In genomic region chrX:12970691-12971202, GRCh38 we compare ENCODE assay signal across 8 cellular contexts. TPM values are rescaled to one million over a fixed set of nuclear protein-coding genes. Genes with fewer than 3 reads are reported as not detected.
DNase-seq lines count a peak whose midpoint lies in the region; ATAC-seq and TF ChIP-seq lines count a peak whose summit lies in the region.

No MANE protein-coding gene starts in this region.

- peak; percentile 44 for ATAC-seq in DND-41 (ENCODE audit: insufficient read depth, low read depth)

- peak overlapping the region; percentile 98 for H3K9ac ChIP-seq in DND-41 (ENCODE audit: low read depth, low read length)

- peaks cover 26% of the 10 kb centered on the region for H3K4me1 Mint-ChIP-seq in nephron

- H3K4me2 ChIP-seq in DND-41 (ENCODE audit: insufficient read depth, low read length): peak overlapping the region; percentile 63

- in situ Hi-C loops in GM13976 (cut with MboI; ENCODE audit: low sequenced_read_pairs, unreplicated experiment): no loop called here

- peaks cover 7% of the 10 kb centered on the region for H4K20me1 ChIP-seq in DND-41 (ENCODE audit: insufficient read depth, low read length)

- peaks cover 37% of the 10 kb centered on the region for H3K4me1 ChIP-seq in DND-41 (ENCODE audit: insufficient read depth, low read length)

- peaks cover 18% of the 10 kb centered on the region for H3K9me3 Mint-ChIP-seq in nephron

- peak overlapping the region; percentile 99 for H3K27ac ChIP-seq in DND-41 (ENCODE audit: low read length)

- TF ChIP-seq CTCF in DND-41 (IDR thresholded peaks at IDR 0.05; ENCODE audit: borderline replicate concordance, extremely low read depth, low read length, poor library complexity, severe bottlenecking): peak; percentile 78
- TF ChIP-seq CTCF in nephron (IDR thresholded peaks at IDR 0.05; ENCODE audit: unreplicated experiment in 3 of 3): peak; percentile 30 to 56 (median 51)
- no peak for TF ChIP-seq CTCF in GM13976 (IDR thresholded peaks at IDR 0.05; ENCODE audit: borderline replicate concordance, control extremely low read depth, extremely low read depth, insufficient read depth, missing control alignments)

- H3K79me2 ChIP-seq in DND-41 (ENCODE audit: insufficient read depth, low read length): peaks cover 68% of the 10 kb centered on the region

- H3K36me3 ChIP-seq in DND-41 (ENCODE audit: insufficient read depth, low read length): peaks cover 8% of the 10 kb centered on the region

- H3K4me3 Mint-ChIP-seq in nephron: peak overlapping the region; percentile 6 to 51 (median 39)

- peak overlapping the region; percentile 14 for H2AFZ ChIP-seq in DND-41 (ENCODE audit: low read depth, low read length)

- peaks cover 9% of the 10 kb centered on the region for H3K36me3 Mint-ChIP-seq in nephron (ENCODE audit: low read depth)

- H3K9me3 ChIP-seq in DND-41 (ENCODE audit: insufficient read depth, low read length, severe bottlenecking): no peaks in the 10 kb centered on the region

- no peaks in the 10 kb centered on the region for H3K27me3 Mint-ChIP-seq in nephron (ENCODE audit: low read depth)

- H3K4me3 ChIP-seq in DND-41 (ENCODE audit: low read depth in 1 of 2, low read length in 2 of 2): peak overlapping the region; percentile 21 to 55

- DNase-seq in DND-41 (peak; percentile 75), LHCN-M2 (ENCODE audit: low read depth) (peak; percentile 46), fibroblast of gingiva (ENCODE audit: low read depth) (peak; percentile 45), ureter (ENCODE audit: low spot score) (no peak), NCI-H187 treated with DMSO at 0.1 percent for 48 hours (lab: John Stamatoyannopoulos, UW) (no peak), GM13976 (ENCODE audit: low spot score) (no peak)
- DNase-seq in activated CD4-positive, alpha-beta T cell treated with anti-CD3 and anti-CD28 coated beads for 48 hours: peak; percentile 51

- H3K27ac Mint-ChIP-seq in nephron: peak overlapping the region; percentile 76 to 89 (median 89)

- no peaks in the 10 kb centered on the region for H3K27me3 ChIP-seq in DND-41 (ENCODE audit: insufficient read depth, low read length, poor library complexity)

RNA-seq across cellular contexts. Expression of gene TMSB4X, which starts 4.2 kb away (rescaled TPM):
- total RNA-seq in LHCN-M2 (2014; rRNA removed) (5,577 and 7,816 TPM in 2 replicates), ureter (3,112 TPM)
- 11,098 TPM for polyA plus RNA-seq in LHCN-M2 (2012)

Comparison
In these comparisons a context has a peak if more than half of its experiments do, and no peak if none do; other contexts are left out.
1. DNase-seq: peak in DND-41 (single experiment), LHCN-M2 (single experiment), activated CD4-positive, alpha-beta T cell treated with anti-CD3 and anti-CD28 coated beads for 48 hours (single experiment) and fibroblast of gingiva (single experiment); none in ureter (single experiment), NCI-H187 treated with DMSO at 0.1 percent for 48 hours (single experiment) and GM13976 (single experiment).